Comparison of ENCODE assay signal across 10 cellular contexts in the genomic region with DNA sequence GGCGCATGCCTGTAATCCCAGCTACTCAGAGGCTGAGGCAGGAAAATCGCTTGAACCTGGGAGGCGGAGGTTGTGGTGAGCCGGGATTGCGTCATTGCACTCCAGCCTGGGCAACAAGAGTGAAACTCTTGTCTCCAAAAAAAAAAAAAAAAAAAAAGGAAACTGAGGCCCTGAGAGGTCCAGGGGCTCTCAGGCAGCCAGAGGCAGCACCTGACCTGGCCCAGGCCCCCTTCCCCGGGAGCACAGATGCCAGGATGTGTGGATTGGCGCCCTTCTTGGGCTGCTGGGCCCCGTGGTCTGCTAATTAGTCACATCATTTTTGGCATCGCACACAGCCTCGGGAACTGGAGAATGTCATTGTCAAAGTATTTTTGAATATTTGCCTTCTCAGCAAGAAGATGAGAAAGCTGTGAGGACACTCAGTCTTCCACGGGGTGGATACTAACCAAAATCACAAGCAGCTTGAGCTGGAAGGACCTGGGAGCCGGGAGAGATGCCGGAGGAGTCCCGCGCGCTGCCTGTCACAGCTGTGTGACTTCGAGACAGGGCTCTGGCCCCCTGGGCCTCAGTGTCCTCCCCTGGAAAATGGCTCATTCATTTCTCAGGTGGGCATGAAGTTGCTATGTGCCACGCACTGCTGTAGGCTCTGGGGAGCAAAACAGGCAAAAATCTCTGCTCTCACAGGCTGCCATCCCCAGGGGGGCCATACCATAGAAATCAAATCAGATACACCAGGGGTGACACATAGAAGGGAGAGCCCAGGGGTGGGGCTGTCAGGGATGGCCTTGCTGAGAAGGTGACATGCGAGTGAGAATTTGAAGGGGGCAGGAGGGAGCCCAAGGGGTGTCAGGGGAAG. TPM values are rescaled to one million over a fixed set of nuclear protein-coding genes. Genes with fewer than 3 reads are reported as not detected.
DNase-seq lines count a peak whose midpoint lies in the region; ATAC-seq and TF ChIP-seq lines count a peak whose summit lies in the region.
"Had no signal": no experiment of that assay in that cellular context is flagged by ENCODE, and none has a peak within 500 bp of the region (broad histone marks: within the 10 kb centered on the region; RNA-seq: fewer than 3 reads in every experiment).

No MANE protein-coding gene starts in this region.

- no peak overlapping the region for H3K4me3 Mint-ChIP-seq in GM23338
- H3K4me3 Mint-ChIP-seq: activated CD4-positive, alpha-beta T cell treated with anti-CD3 and anti-CD28 coated beads, Interleukin-2, amount 10 ng/mL, durations not matched to agents 7 days and 5 days had no signal

- no peaks in the 10 kb centered on the region for H3K36me3 Mint-ChIP-seq in GM23338 (ENCODE audit: low read depth)

- no peak overlapping the region for H3K4me2 ChIP-seq in GM23338

- H4K20me1 ChIP-seq in GM23338 (replicated peaks; ENCODE audit: insufficient read depth): no peaks in the 10 kb centered on the region

- H3K9me3 ChIP-seq in SK-N-MC (ENCODE audit: low read depth, low read length): no peaks in the 10 kb centered on the region
- no peaks in the 10 kb centered on the region for H3K9me3 ChIP-seq in esophagus muscularis mucosa

- H2AFZ ChIP-seq in GM23338: peak overlapping the region; percentile 85

- H3K79me2 ChIP-seq in GM23338 (replicated peaks; ENCODE audit: insufficient read depth): no peaks in the 10 kb centered on the region

- intact Hi-C loops in esophagus muscularis mucosa (cut with DNase I): loop anchor here (10.0 kb wide), 1 partner anchor 145 kb away; no protein-coding TSS in a partner anchor

- peaks cover 14% of the 10 kb centered on the region for H3K27me3 Mint-ChIP-seq in GM23338 (ENCODE audit: insufficient read depth, low read depth, poor library complexity)
- H3K27me3 Mint-ChIP-seq: activated CD4-positive, alpha-beta T cell treated with anti-CD3 and anti-CD28 coated beads, Interleukin-2, amount 10 ng/mL, durations not matched to agents 7 days and 5 days had no signal

- 0 out of 2 replicates have a peak, but pooled peaks cover 4% of the 10 kb centered on the region for H3F3A ChIP-seq in GM23338 (replicated peaks; ENCODE audit: low read depth)

- no peak for TF ChIP-seq EP300 in esophagus muscularis mucosa (IDR thresholded peaks at IDR 0.05)

- H3K9me2 ChIP-seq in GM23338 (ENCODE audit: insufficient read depth): no peaks in the 10 kb centered on the region; the same call in 1 of the 2 replicates

- peaks cover 12% of the 10 kb centered on the region for H3K4me1 Mint-ChIP-seq in GM23338
- H3K4me1 Mint-ChIP-seq: activated CD4-positive, alpha-beta T cell treated with anti-CD3 and anti-CD28 coated beads, Interleukin-2, amount 10 ng/mL, durations not matched to agents 7 days and 5 days had no signal

- no peak overlapping the region for H3K27ac Mint-ChIP-seq in GM23338
- H3K27ac Mint-ChIP-seq: activated CD4-positive, alpha-beta T cell treated with anti-CD3 and anti-CD28 coated beads, Interleukin-2, amount 10 ng/mL, durations not matched to agents 7 days and 5 days had no signal

- no peak overlapping the region for H3K27ac ChIP-seq in GM23338 (ENCODE audit: low read depth)
- H3K27ac ChIP-seq in SK-N-MC: peak overlapping the region; percentile 92
- peak overlapping the region in 14 of 21 experiments; percentile 10 to 63 (median 36) for H3K27ac ChIP-seq in skin epidermis
- H3K27ac ChIP-seq in esophagus muscularis mucosa (replicated peaks in 1 of 4): no peak overlapping the region

- H3K9ac ChIP-seq in SK-N-MC (ENCODE audit: insufficient read length): peak overlapping the region; percentile 53

- H3K27me3 ChIP-seq in GM23338 (ENCODE audit: insufficient read depth) (no peaks in the 10 kb centered on the region), esophagus muscularis mucosa (peaks cover 0 to 1% (median 0%) of the 10 kb centered on the region in 4 donors)

- 65% methylated on average over 18 of the region's 19 CpGs for WGBS in esophagus muscularis mucosa

- DNase-seq in GM23338 (ENCODE audit: low spot score) (no peak), SK-N-MC (ENCODE audit: low read depth, low spot score) (peak; percentile 66), foreskin fibroblast (peak; percentile 84 to 93), esophagus muscularis mucosa (ENCODE audit: extremely low spot score) (no peak)
- DNase-seq: activated CD4-positive, alpha-beta T cell treated with anti-CD3 and anti-CD28 coated beads, Interleukin-2, amount 10 ng/mL, durations not matched to agents 7 days and 5 days; NCI-H1105; nucleus accumbens had no signal

- H3K36me3 ChIP-seq in GM23338 (ENCODE audit: insufficient read depth) (no peaks in the 10 kb centered on the region), SK-N-MC (ENCODE audit: insufficient read depth, low read length) (no peaks in the 10 kb centered on the region), esophagus muscularis mucosa (no peaks in the 10 kb centered on the region)

- ATAC-seq in GM23338: no peak; the same call in 2 of the 3 replicates
- ATAC-seq in HG02642 (IDR thresholded peaks at IDR 0.05; ENCODE audit: poor library complexity, unreplicated experiment): no peak
- ATAC-seq in GM21619 (IDR thresholded peaks at IDR 0.05; ENCODE audit: unreplicated experiment): no peak

- TF ChIP-seq CTCF in GM23338 (conservative IDR thresholded peaks at IDR 0.05; ENCODE audit: low read depth in 2 of 2) (no peak), foreskin fibroblast (IDR thresholded peaks at IDR 0.05; ENCODE audit: low read depth, low read length) (no peak), esophagus muscularis mucosa (IDR thresholded peaks at IDR 0.05) (no peak)

- H3K9me3 Mint-ChIP-seq in GM23338: no peaks in the 10 kb centered on the region
- H3K9me3 Mint-ChIP-seq: activated CD4-positive, alpha-beta T cell treated with anti-CD3 and anti-CD28 coated beads, Interleukin-2, amount 10 ng/mL, durations not matched to agents 7 days and 5 days had no signal

- peaks cover 7% of the 10 kb centered on the region for H3K4me1 ChIP-seq in GM23338 (ENCODE audit: insufficient read depth)
- H3K4me1 ChIP-seq in esophagus muscularis mucosa: peaks cover 0 to 9% (median 7%) of the 10 kb centered on the region in 4 donors

- H3K4me3 ChIP-seq in GM23338 (no peak overlapping the region), SK-N-MC (peak overlapping the region; percentile 54), foreskin fibroblast (ENCODE audit: low read depth in 1 of 2, low read length in 2 of 2) (peak overlapping the region; percentile 16 to 30), skin epidermis (no peak overlapping the region), esophagus muscularis mucosa (no peak overlapping the region)

- TF ChIP-seq POLR2A in esophagus muscularis mucosa (IDR thresholded peaks at IDR 0.05; ENCODE audit: low read depth): no peak

TF ChIP-seq in GM23338, 12 proteins besides CTCF, POLR2A, EP300 and RAD21 (continues in another document):
- no peak for TF ChIP-seq ZNF114 (CRISPR knock-in tag; IDR thresholded peaks at IDR 0.05)
- no peak for TF ChIP-seq ZNF331 (CRISPR knock-in tag; IDR thresholded peaks at IDR 0.05; ENCODE audit: low read depth)
- TF ChIP-seq NANOG (IDR thresholded peaks at IDR 0.05; ENCODE audit: borderline replicate concordance): no peak
- TF ChIP-seq JUNB (IDR thresholded peaks at IDR 0.05; ENCODE audit: unreplicated experiment): no peak
- TF ChIP-seq CREB1 (CRISPR knock-in tag; IDR thresholded peaks at IDR 0.05; ENCODE audit: low read depth): no peak

RNA-seq across cellular contexts. Expression of gene RCOR1, which starts 12.5 kb away (rescaled TPM):
- 24.1 and 26.1 TPM in 2 replicates for total RNA-seq in GM23338 (2014; rRNA removed; shearing (Covaris generic))
- 7.6 and 8.7 TPM in 2 replicates for polyA plus RNA-seq in GM23338 (2016; fragmentation: Nextera tagmentation; extraction: Ambion mirVana)
- 10 to 100 TPM; 12.9 to 14.8 (median 13.8) TPM for total RNA-seq in esophagus muscularis mucosa

Comparison
In these comparisons a context has a peak if more than half of its experiments do, and no peak if none do; other contexts are left out.
1. DNase-seq: peak in SK-N-MC (single experiment) and foreskin fibroblast (2 of 2); none in GM23338 (single experiment) and esophagus muscularis mucosa (single experiment).
2. H3K27ac ChIP-seq: peak in SK-N-MC (single experiment) and skin epidermis (14 of 21); none in GM23338 (single experiment) and esophagus muscularis mucosa (0 of 4).
3. H3K4me3 ChIP-seq: peak in SK-N-MC (single experiment) and foreskin fibroblast (2 of 2); none in GM23338 (single experiment), skin epidermis (0 of 7) and esophagus muscularis mucosa (0 of 4).